28 cellular contexts compared by ENCODE assay signal in the genomic region with DNA sequence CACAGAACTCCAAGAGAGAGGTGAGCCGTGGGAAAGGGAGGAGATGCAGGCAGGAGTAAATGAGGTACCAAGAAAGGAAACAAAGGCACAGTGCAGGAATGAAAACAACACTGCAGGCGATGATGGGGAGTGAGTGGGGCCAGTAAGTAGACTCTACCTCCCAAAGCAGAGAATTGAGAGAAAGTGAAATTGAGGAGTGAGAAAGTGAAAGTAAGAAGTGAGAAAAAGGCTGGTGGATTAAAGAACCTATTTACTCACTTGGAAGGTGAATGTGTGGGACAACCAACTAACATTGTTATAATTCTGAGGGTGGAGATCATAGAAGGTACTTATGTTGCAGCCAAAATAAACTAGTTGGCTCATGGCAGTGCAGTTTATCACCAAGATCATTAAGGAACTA.
A peak's percentile ranks its signal among the peaks of the same experiment; 100 is the strongest.
DNase-seq lines count a peak whose midpoint lies in the region; ATAC-seq, FAIRE-seq and TF ChIP-seq lines count a peak whose summit lies in the region.
"Had no signal": no experiment of that assay in that cellular context is flagged by ENCODE, and none has a peak within 500 bp of the region (broad histone marks: within the 10 kb centered on the region; RNA-seq: fewer than 3 reads in every experiment).

No MANE protein-coding gene starts in this region.

- no peaks in the 10 kb centered on the region for H3F3A ChIP-seq in PC-3 (ENCODE audit: low read length, unreplicated experiment)

- H4K20me1 ChIP-seq in PC-3 (ENCODE audit: low read length) (no peaks in the 10 kb centered on the region), keratinocyte (ENCODE audit: control insufficient read depth, extremely low read depth, insufficient read depth, low read length) (no peaks in the 10 kb centered on the region)

- intact Hi-C loops in PC-3 (cut with micrococcal nuclease), result no loop called here

- CTCF ChIA-PET in AG04450 (lab: Charles Lee), result no interaction called here
- CTCF ChIA-PET in PC-3 (lab: Charles Lee), result no interaction called here

- H3K9ac ChIP-seq in PC-3 (ENCODE audit: low read length) (no peak overlapping the region), keratinocyte (ENCODE audit: control insufficient read depth, extremely low read depth, insufficient read depth, low read length) (no peak overlapping the region)

- DNase-seq in AG04450 (ENCODE audit: low read depth, low spot score), result no peak
- DNase-seq in PC-3, result no peak
- DNase-seq in keratinocyte (ENCODE audit: low read depth, low spot score), result no peak
- no peak for DNase-seq in BE2C
- DNase-seq in activated effector memory CD4-positive, alpha-beta T cell treated with Interleukin-2 at 50 U/mL for 16 hours, result no peak
- DNase-seq in NCI-H82 (lab: John Stamatoyannopoulos, UW), result no peak
- DNase-seq: activated CD4-positive, alpha-beta T cell treated with anti-CD3 and anti-CD28 coated beads for 48 hours; activated effector memory CD4-positive, alpha-beta T cell treated with anti-CD3 and anti-CD28 coated beads, Interleukin-2, amount 50 U/mL, for 16 hours; activated naive CD8-positive, alpha-beta T cell treated with anti-CD3 and anti-CD28 coated beads, Interleukin-2, amount 10 ng/mL, durations not matched to agents 7 days and 5 days; immature natural killer cell; left colon; mucosa of descending colon; natural killer cell; NCI-H1436 treated with DMSO at 0.1 percent for 48 hours; NCI-H2081 treated with DMSO at 0.1 percent for 48 hours; NCI-H2227 treated with DMSO at 0.1 percent for 48 hours; NCI-H69; Peyer's patch; SHP77; stimulated activated CD4-positive, alpha-beta T cell treated with anti-CD3 and anti-CD28 coated beads, Interleukin-4, amount 100 ng/mL, for 24 hours; SW 1271; T1000; tibial artery; WERI-Rb-1 had no signal

- H3K9me2 ChIP-seq in PC-3 (replicated peaks; ENCODE audit: low read length), result no peaks in the 10 kb centered on the region

- POLR2A ChIA-PET in AG04450 (lab: Yijun Ruan, JAX) (no interaction called here), PC-3 (lab: Charles Lee; ENCODE audit: unreplicated experiment) (no interaction called here)

- H3K27ac ChIP-seq in AG04450 (ENCODE audit: low read depth, low read length) (no peak overlapping the region), PC-3 (ENCODE audit: low read length) (no peak overlapping the region), keratinocyte (ENCODE audit: control insufficient read depth, insufficient read depth, low read length) (no peak overlapping the region)
- H3K27ac ChIP-seq: ascending aorta, Peyer's patch, tibial artery, WERI-Rb-1 had no signal

- ATAC-seq in GM21367 (IDR thresholded peaks at IDR 0.05; ENCODE audit: unreplicated experiment), result peak; percentile 67
- ATAC-seq in PC-3, result no peak
- ATAC-seq: GM23338, left colon, mucosa of descending colon, natural killer cell had no signal

- peak overlapping the region; percentile 18; the same call in 1 of the 2 replicates for H3K4me3 ChIP-seq in AG04450 (ENCODE audit: low read depth, low read length)
- H3K4me3 ChIP-seq in PC-3 (ENCODE audit: low read length), result peak overlapping the region; percentile 24; the same call in 1 of the 2 replicates
- no peak overlapping the region for H3K4me3 ChIP-seq in keratinocyte (ENCODE audit: control insufficient read depth in 2 of 3, extremely low read depth in 1 of 3, insufficient read depth in 2 of 3, low read depth in 1 of 3, low read length in 3 of 3)
- H3K4me3 ChIP-seq in BE2C (ENCODE audit: low read depth, low read length), result no peak overlapping the region
- H3K4me3 ChIP-seq: ascending aorta, GM23338, mucosa of descending colon, Peyer's patch, tibial artery had no signal

- H3K4me2 ChIP-seq in PC-3 (ENCODE audit: low read length), result peak overlapping the region; percentile 17
- H3K4me2 ChIP-seq in keratinocyte (ENCODE audit: control insufficient read depth, extremely low read depth, insufficient read depth, low read depth, low read length), result peak overlapping the region; percentile 0
- H3K4me2 ChIP-seq: GM23338 had no signal

- H2AFZ ChIP-seq in PC-3 (ENCODE audit: low read length), result 0 out of 2 replicates have a peak overlapping the region, but pooled peaks have one; percentile 13
- H2AFZ ChIP-seq in keratinocyte (ENCODE audit: control insufficient read depth, low read length), result no peak overlapping the region
- H2AFZ ChIP-seq: GM23338 had no signal

- no peaks in the 10 kb centered on the region for H3K9me1 ChIP-seq in keratinocyte (ENCODE audit: control insufficient read depth, extremely low read depth, insufficient read depth, low read length)

- H3K27me3 ChIP-seq in AG04450 (ENCODE audit: control insufficient read depth, insufficient read depth, low read length) (no peaks in the 10 kb centered on the region), PC-3 (ENCODE audit: low read length) (no peaks in the 10 kb centered on the region), keratinocyte (ENCODE audit: control insufficient read depth, extremely low read depth, insufficient read depth, low read length) (no peaks in the 10 kb centered on the region), BE2C (no peaks in the 10 kb centered on the region)
- H3K27me3 ChIP-seq: ascending aorta, Peyer's patch, tibial artery had no signal

- H3K9me3 ChIP-seq in AG04450 (ENCODE audit: control insufficient read depth, insufficient read depth, low read length) (no peaks in the 10 kb centered on the region), PC-3 (ENCODE audit: low read length) (no peaks in the 10 kb centered on the region), keratinocyte (ENCODE audit: control insufficient read depth, low read depth, low read length) (no peaks in the 10 kb centered on the region), BE2C (no peaks in the 10 kb centered on the region)
- H3K9me3 ChIP-seq: ascending aorta, mucosa of descending colon, Peyer's patch, tibial artery had no signal

- dilution Hi-C loops in keratinocyte (cut with MboI; ENCODE audit: extremely low pct_ligation_motif_present, low sequenced_read_pairs), result no loop called here

- TF ChIP-seq CTCF in AG04450 (IDR thresholded peaks at IDR 0.05; ENCODE audit: low read depth, low read length) (no peak), PC-3 (conservative IDR thresholded peaks at IDR 0.05; ENCODE audit: low read depth, low read length) (no peak), keratinocyte (optimal IDR thresholded peaks at IDR 0.05 in 1 of 3, IDR thresholded peaks at IDR 0.05 in 1 of 3, conservative IDR thresholded peaks at IDR 0.05 in 1 of 3; ENCODE audit: extremely low read depth in 1 of 3, insufficient read depth in 2 of 3, low read length in 3 of 3) (no peak), BE2C (IDR thresholded peaks at IDR 0.05; ENCODE audit: low read depth, low read length) (no peak)

- no TSS peak for BruUV-seq in PC-3 (replicated peaks; lab: Mats Ljungman, UMichigan)

- FAIRE-seq in keratinocyte (lab: Jason Lieb, UNC), result no peak
- FAIRE-seq: colon had no signal

- no peaks in the 10 kb centered on the region for H3K36me3 ChIP-seq in PC-3 (ENCODE audit: low read depth, low read length)
- H3K36me3 ChIP-seq in keratinocyte (ENCODE audit: control insufficient read depth in 2 of 2, extremely low read depth in 1 of 2, insufficient read depth in 2 of 2, low read length in 2 of 2), result no peaks in the 10 kb centered on the region
- H3K36me3 ChIP-seq in BE2C, result no peaks in the 10 kb centered on the region
- H3K36me3 ChIP-seq: ascending aorta, Peyer's patch, tibial artery, WERI-Rb-1 had no signal

- H3K79me2 ChIP-seq in PC-3 (ENCODE audit: low read length), result no peaks in the 10 kb centered on the region
- no peaks in the 10 kb centered on the region for H3K79me2 ChIP-seq in keratinocyte (ENCODE audit: control insufficient read depth, insufficient read depth, low read length)

- H3K4me1 ChIP-seq in PC-3 (ENCODE audit: insufficient read depth, low read length) (peaks cover 10% of the 10 kb centered on the region), keratinocyte (ENCODE audit: control insufficient read depth, extremely low read depth, insufficient read depth, low read length) (no peaks in the 10 kb centered on the region), BE2C (no peaks in the 10 kb centered on the region)
- H3K4me1 ChIP-seq: ascending aorta, Peyer's patch, tibial artery had no signal

Comparison
In these comparisons a context has a peak if more than half of its experiments do, and no peak if none do; other contexts are left out.
1. H3K4me3 ChIP-seq: peak in AG04450 (single experiment) and PC-3 (single experiment); none in keratinocyte (0 of 3) and BE2C (single experiment).